In genomic region chrX:154399527-154400368, GRCh38 we compare ENCODE assay signal across 8 cellular contexts. TPM values are rescaled to one million over a fixed set of nuclear protein-coding genes. Genes with fewer than 3 reads are reported as not detected.
DNase-seq lines count a peak whose midpoint lies in the region; ATAC-seq and TF ChIP-seq lines count a peak whose summit lies in the region.

No MANE protein-coding gene starts in this region.

- H3K9me3 Mint-ChIP-seq in activated CD4-positive, alpha-beta T cell treated with anti-CD3 and anti-CD28 coated beads for 36 hours (ENCODE audit: low read depth) = no peaks in the 10 kb centered on the region
- no peaks in the 10 kb centered on the region for H3K9me3 Mint-ChIP-seq in activated T-helper 1 cell treated with anti-CD3 and anti-CD28 coated beads, Interleukin-12 subunit alpha, Interleukin-12 subunit beta, Interleukin-2, Interleukin-4 antibody, amounts not matched to agents 30 ng/mL and 10 ng/mL and 1 ng/mL, durations not matched to agents 14 hours and 24 hours and 36 hours

- peak overlapping the region; percentile 99 for H3K4me3 Mint-ChIP-seq in activated CD4-positive, alpha-beta T cell treated with anti-CD3 and anti-CD28 coated beads for 36 hours
- H3K4me3 Mint-ChIP-seq in activated T-helper 1 cell treated with anti-CD3 and anti-CD28 coated beads, Interleukin-12 subunit alpha, Interleukin-12 subunit beta, Interleukin-2, Interleukin-4 antibody, amounts not matched to agents 30 ng/mL and 10 ng/mL and 1 ng/mL, durations not matched to agents 14 hours and 24 hours and 36 hours = peak overlapping the region; percentile 98

- CTCF ChIA-PET in activated CD4-positive, alpha-beta T cell treated with anti-CD3 and anti-CD28 coated beads for 36 hours (lab: Charles Lee) = interaction anchor here (1.9 kb wide), 1 partner anchor 11 kb away, joined by 9 read pairs; the partner anchor contains the start of gene TAFAZZIN

- no peaks in the 10 kb centered on the region for H3K4me1 Mint-ChIP-seq in activated CD4-positive, alpha-beta T cell treated with anti-CD3 and anti-CD28 coated beads for 36 hours
- H3K4me1 Mint-ChIP-seq in activated T-helper 1 cell treated with anti-CD3 and anti-CD28 coated beads, Interleukin-12 subunit alpha, Interleukin-12 subunit beta, Interleukin-2, Interleukin-4 antibody, amounts not matched to agents 30 ng/mL and 10 ng/mL and 1 ng/mL, durations not matched to agents 14 hours and 24 hours and 36 hours (ENCODE audit: low read depth) = peaks cover 8% of the 10 kb centered on the region

- H3K27ac ChIP-seq in suprapubic skin = peak overlapping the region; percentile 98

- peak overlapping the region; percentile 100 for H3K27ac Mint-ChIP-seq in activated CD4-positive, alpha-beta T cell treated with anti-CD3 and anti-CD28 coated beads for 36 hours
- H3K27ac Mint-ChIP-seq in activated T-helper 1 cell treated with anti-CD3 and anti-CD28 coated beads, Interleukin-12 subunit alpha, Interleukin-12 subunit beta, Interleukin-2, Interleukin-4 antibody, amounts not matched to agents 30 ng/mL and 10 ng/mL and 1 ng/mL, durations not matched to agents 14 hours and 24 hours and 36 hours = peak overlapping the region; percentile 99

- H3K4me1 ChIP-seq in suprapubic skin = peaks cover 34% of the 10 kb centered on the region

- TF ChIP-seq POLR2A in suprapubic skin (IDR thresholded peaks at IDR 0.05) = no peak

- TF ChIP-seq CTCF in suprapubic skin (IDR thresholded peaks at IDR 0.05) = no peak

- H3K9me3 ChIP-seq in iPS-18c (ENCODE audit: control insufficient read depth, insufficient read depth, low read length) (peaks cover 10% of the 10 kb centered on the region), suprapubic skin (no peaks in the 10 kb centered on the region)

- peaks cover 8% of the 10 kb centered on the region for H3K36me3 ChIP-seq in suprapubic skin

- no peaks in the 10 kb centered on the region for H3K27me3 ChIP-seq in suprapubic skin

- ATAC-seq in activated CD4-positive, alpha-beta T cell treated with anti-CD3 and anti-CD28 coated beads for 36 hours = no peak
- ATAC-seq in HG03520 (IDR thresholded peaks at IDR 0.05; ENCODE audit: unreplicated experiment) = no peak

- H3K4me3 ChIP-seq in iPS-18c (ENCODE audit: insufficient read depth, low read depth, low read length) (peak overlapping the region; percentile 55), suprapubic skin (peak overlapping the region; percentile 70)

- peak; percentile 50 for DNase-seq in activated CD4-positive, alpha-beta T cell treated with anti-CD3 and anti-CD28 coated beads for 36 hours
- DNase-seq in activated CD4-positive, alpha-beta T cell treated with anti-CD3 and anti-CD28 coated beads, Interleukin-2, amount 50 U/mL, for 4 hours = no peak
- no peak for DNase-seq in activated T-helper 1 cell treated with anti-CD3 and anti-CD28 coated beads, Interleukin-12 subunit alpha, Interleukin-12 subunit beta, Interleukin-2, Interleukin-4 antibody, amounts not matched to agents 30 ng/mL and 10 ng/mL and 1 ng/mL, durations not matched to agents 14 hours and 24 hours and 36 hours (ENCODE audit: low spot score)
- DNase-seq in suprapubic skin (ENCODE audit: low spot score in 2 of 2) (no peak), Kasumi-1 (lab: John Stamatoyannopoulos, UW) (no peak), AG20443 (ENCODE audit: low spot score) (no peak)

- H3K27me3 Mint-ChIP-seq in activated CD4-positive, alpha-beta T cell treated with anti-CD3 and anti-CD28 coated beads for 36 hours = no peaks in the 10 kb centered on the region
- no peaks in the 10 kb centered on the region for H3K27me3 Mint-ChIP-seq in activated T-helper 1 cell treated with anti-CD3 and anti-CD28 coated beads, Interleukin-12 subunit alpha, Interleukin-12 subunit beta, Interleukin-2, Interleukin-4 antibody, amounts not matched to agents 30 ng/mL and 10 ng/mL and 1 ng/mL, durations not matched to agents 14 hours and 24 hours and 36 hours (ENCODE audit: insufficient read depth)

- POLR2A ChIA-PET in activated CD4-positive, alpha-beta T cell treated with anti-CD3 and anti-CD28 coated beads for 36 hours (lab: Charles Lee) = interaction anchor here (1.7 kb wide), 1 partner anchor 29 kb away, joined by 3 read pairs; no protein-coding TSS in a partner anchor

- intact Hi-C loops in activated CD4-positive, alpha-beta T cell treated with anti-CD3 and anti-CD28 coated beads for 36 hours (cut with DNase I, micrococcal nuclease) = loop anchor here in 1 of 2 experiments (2.0 kb wide), 2 partner anchors 29 to 37 kb away; partner anchors contain the start of genes ATP6AP1 and GDI1
- intact Hi-C loops in activated T-helper 1 cell treated with anti-CD3 and anti-CD28 coated beads, Interleukin-12 subunit alpha, Interleukin-12 subunit beta, Interleukin-2, Interleukin-4 antibody, amounts not matched to agents 30 ng/mL and 10 ng/mL and 1 ng/mL, durations not matched to agents 14 hours and 24 hours and 36 hours (cut with micrococcal nuclease) = loop anchor here (5.0 to 10.0 kb wide), 3 partner anchors 133 to 675 kb away; partner anchors contain the start of genes ABCD1, ARHGAP4 and BCAP31

- 63% methylated on average over 12 of the region's 14 CpGs for WGBS in suprapubic skin

- peaks cover 35% of the 10 kb centered on the region for H3K36me3 Mint-ChIP-seq in activated CD4-positive, alpha-beta T cell treated with anti-CD3 and anti-CD28 coated beads for 36 hours (ENCODE audit: low read depth)
- H3K36me3 Mint-ChIP-seq in activated T-helper 1 cell treated with anti-CD3 and anti-CD28 coated beads, Interleukin-12 subunit alpha, Interleukin-12 subunit beta, Interleukin-2, Interleukin-4 antibody, amounts not matched to agents 30 ng/mL and 10 ng/mL and 1 ng/mL, durations not matched to agents 14 hours and 24 hours and 36 hours (ENCODE audit: low read depth) = peaks cover 20% of the 10 kb centered on the region

- no peak for TF ChIP-seq EP300 in suprapubic skin (IDR thresholded peaks at IDR 0.05)

RNA-seq across cellular contexts. Expression of gene RPL10, which starts 1.6 kb away (rescaled TPM):
- total RNA-seq in activated CD4-positive, alpha-beta T cell treated with anti-CD3 and anti-CD28 coated beads for 36 hours = 1,000 to 10,000 TPM; 1,286 to 2,705 TPM
- total RNA-seq in activated T-helper 1 cell treated with anti-CD3 and anti-CD28 coated beads, Interleukin-12 subunit alpha, Interleukin-12 subunit beta, Interleukin-2, Interleukin-4 antibody, amounts not matched to agents 30 ng/mL and 10 ng/mL and 1 ng/mL, durations not matched to agents 14 hours and 24 hours and 36 hours = 2,208 and 2,261 TPM in 2 replicates
- 1,000 to 10,000 TPM; 3,684 to 7,390 (median 6,600) TPM for total RNA-seq in suprapubic skin

RNA-seq across cellular contexts. Expression of gene DNASE1L1, which starts 9.3 kb away (rescaled TPM):
- 10 to 100 TPM; 12.6 to 13.4 TPM for total RNA-seq in activated CD4-positive, alpha-beta T cell treated with anti-CD3 and anti-CD28 coated beads for 36 hours
- 12.4 and 14.5 TPM in 2 replicates for total RNA-seq in activated T-helper 1 cell treated with anti-CD3 and anti-CD28 coated beads, Interleukin-12 subunit alpha, Interleukin-12 subunit beta, Interleukin-2, Interleukin-4 antibody, amounts not matched to agents 30 ng/mL and 10 ng/mL and 1 ng/mL, durations not matched to agents 14 hours and 24 hours and 36 hours
- 10 to 100 TPM; 14.6 to 30.7 (median 21.2) TPM for total RNA-seq in suprapubic skin

RNA-seq across cellular contexts. Expression of gene TAFAZZIN, which starts 11.6 kb away (rescaled TPM):
- total RNA-seq in activated CD4-positive, alpha-beta T cell treated with anti-CD3 and anti-CD28 coated beads for 36 hours = 10 to 100 TPM; 43.8 to 49.0 TPM
- 65.2 and 69.2 TPM in 2 replicates for total RNA-seq in activated T-helper 1 cell treated with anti-CD3 and anti-CD28 coated beads, Interleukin-12 subunit alpha, Interleukin-12 subunit beta, Interleukin-2, Interleukin-4 antibody, amounts not matched to agents 30 ng/mL and 10 ng/mL and 1 ng/mL, durations not matched to agents 14 hours and 24 hours and 36 hours
- total RNA-seq in suprapubic skin = 100 to 1,000 TPM in 1 of 4 donors, 10 to 100 TPM in 3; 37.7 to 122 (median 47.8) TPM

RNA-seq across cellular contexts. Expression of gene EMD, which starts 20.7 kb away (rescaled TPM):
- total RNA-seq in activated CD4-positive, alpha-beta T cell treated with anti-CD3 and anti-CD28 coated beads for 36 hours = 10 to 100 TPM; 75.9 to 89.4 TPM
- 83.3 and 85.5 TPM in 2 replicates for total RNA-seq in activated T-helper 1 cell treated with anti-CD3 and anti-CD28 coated beads, Interleukin-12 subunit alpha, Interleukin-12 subunit beta, Interleukin-2, Interleukin-4 antibody, amounts not matched to agents 30 ng/mL and 10 ng/mL and 1 ng/mL, durations not matched to agents 14 hours and 24 hours and 36 hours
- total RNA-seq in suprapubic skin = 10 to 100 TPM; 34.4 to 57.0 (median 53.0) TPM

RNA-seq across cellular contexts. Expression of gene FLNA, which starts 25.3 kb away (rescaled TPM):
- total RNA-seq in activated CD4-positive, alpha-beta T cell treated with anti-CD3 and anti-CD28 coated beads for 36 hours = 1,000 to 10,000 TPM in 1 of 2 experiments, 100 to 1,000 TPM in 1; 891 to 1,083 TPM
- total RNA-seq in activated T-helper 1 cell treated with anti-CD3 and anti-CD28 coated beads, Interleukin-12 subunit alpha, Interleukin-12 subunit beta, Interleukin-2, Interleukin-4 antibody, amounts not matched to agents 30 ng/mL and 10 ng/mL and 1 ng/mL, durations not matched to agents 14 hours and 24 hours and 36 hours = 854 and 873 TPM in 2 replicates
- 100 to 1,000 TPM; 374 to 402 (median 386) TPM for total RNA-seq in suprapubic skin
